ENCODE assay signal across 9 cellular contexts in genomic region chr3:141052570-141053069, GRCh38. TPM values are rescaled to one million over a fixed set of nuclear protein-coding genes. Genes with fewer than 3 reads are reported as not detected.
DNase-seq lines count a peak whose midpoint lies in the region; ATAC-seq, FAIRE-seq and TF ChIP-seq lines count a peak whose summit lies in the region.
"Had no signal": no experiment of that assay in that cellular context is flagged by ENCODE, and none has a peak within 500 bp of the region (broad histone marks: within the 10 kb centered on the region; RNA-seq: fewer than 3 reads in every experiment).

No MANE protein-coding gene starts in this region.

- peak overlapping the region; percentile 68 for H2AFZ ChIP-seq in astrocyte (ENCODE audit: low read depth, low read length)

- intact Hi-C loops in lower lobe of right lung (cut with DNase I): no loop called here

- peak overlapping the region; percentile 86 for H3K4me2 ChIP-seq in astrocyte (ENCODE audit: low read length)

- no peak overlapping the region for H3K27ac ChIP-seq in astrocyte (ENCODE audit: low read depth, low read length)
- no peak overlapping the region for H3K27ac ChIP-seq in lower lobe of right lung

- ATAC-seq in lower lobe of right lung (peak in 1 of 2 donors; percentile 11), HG03025 (IDR thresholded peaks at IDR 0.05; ENCODE audit: low FRiP score, unreplicated experiment) (no peak)

- H3K4me1 ChIP-seq in astrocyte (ENCODE audit: insufficient read depth, low read length) (peaks cover 12% of the 10 kb centered on the region), lower lobe of right lung (peaks cover 6% of the 10 kb centered on the region)

- H3K9me3 Mint-ChIP-seq in activated CD4-positive, alpha-beta T cell treated with anti-CD3 and anti-CD28 coated beads, Interleukin-2, amount 10 ng/mL, durations not matched to agents 7 days and 5 days: no peaks in the 10 kb centered on the region
- H3K9me3 Mint-ChIP-seq in astrocyte (ENCODE audit: unreplicated experiment) (peaks cover 3% of the 10 kb centered on the region), type B pancreatic cell (no peaks in the 10 kb centered on the region)

- H3K4me3 Mint-ChIP-seq in activated CD4-positive, alpha-beta T cell treated with anti-CD3 and anti-CD28 coated beads, Interleukin-2, amount 10 ng/mL, durations not matched to agents 7 days and 5 days: peak overlapping the region; percentile 35
- H3K4me3 Mint-ChIP-seq in astrocyte (ENCODE audit: unreplicated experiment) (peak overlapping the region; percentile 87), type B pancreatic cell (peak overlapping the region; percentile 89)

- H3K36me3 Mint-ChIP-seq in activated CD4-positive, alpha-beta T cell treated with anti-CD3 and anti-CD28 coated beads, Interleukin-2, amount 10 ng/mL, durations not matched to agents 7 days and 5 days (ENCODE audit: low read depth): no peaks in the 10 kb centered on the region
- H3K36me3 Mint-ChIP-seq in astrocyte (ENCODE audit: low read depth, unreplicated experiment) (peaks cover 5% of the 10 kb centered on the region), type B pancreatic cell (peaks cover 9% of the 10 kb centered on the region)

- FAIRE-seq in astrocyte (lab: Jason Lieb, UNC): no peak

- peaks cover 58% of the 10 kb centered on the region for H3K27me3 Mint-ChIP-seq in activated CD4-positive, alpha-beta T cell treated with anti-CD3 and anti-CD28 coated beads, Interleukin-2, amount 10 ng/mL, durations not matched to agents 7 days and 5 days
- peaks cover 67% of the 10 kb centered on the region for H3K27me3 Mint-ChIP-seq in astrocyte (ENCODE audit: low read depth, unreplicated experiment)
- peaks cover 57% of the 10 kb centered on the region for H3K27me3 Mint-ChIP-seq in type B pancreatic cell

- POLR2A ChIA-PET in activated CD4-positive, alpha-beta T cell treated with anti-CD3 and anti-CD28 coated beads, Interleukin-2, amount 10 ng/mL, durations not matched to agents 7 days and 5 days (lab: Charles Lee): no interaction called here

- H3K27me3 ChIP-seq in astrocyte (ENCODE audit: insufficient read depth, low read length) (peaks cover 44% of the 10 kb centered on the region), lower lobe of right lung (ENCODE audit: low read depth) (peaks cover 42% of the 10 kb centered on the region)

- H3K27ac Mint-ChIP-seq in activated CD4-positive, alpha-beta T cell treated with anti-CD3 and anti-CD28 coated beads, Interleukin-2, amount 10 ng/mL, durations not matched to agents 7 days and 5 days: no peak overlapping the region
- H3K27ac Mint-ChIP-seq in astrocyte (ENCODE audit: unreplicated experiment): no peak overlapping the region
- peak overlapping the region; percentile 8 for H3K27ac Mint-ChIP-seq in type B pancreatic cell

- no peaks in the 10 kb centered on the region for H3K9me3 ChIP-seq in astrocyte (ENCODE audit: insufficient read depth, low read depth, low read length)
- H3K9me3 ChIP-seq in lower lobe of right lung: no peaks in the 10 kb centered on the region

- H4K20me1 ChIP-seq in astrocyte (ENCODE audit: insufficient read depth, low read length): no peaks in the 10 kb centered on the region

- H3K4me3 ChIP-seq in astrocyte (ENCODE audit: insufficient read depth, low read depth, low read length): peak overlapping the region; percentile 44
- H3K4me3 ChIP-seq in lower lobe of right lung: peak overlapping the region; percentile 52

- TF ChIP-seq CTCF in astrocyte (IDR thresholded peaks at IDR 0.05; ENCODE audit: insufficient read depth, low read depth, low read length) (no peak), lower lobe of right lung (IDR thresholded peaks at IDR 0.05) (no peak), type B pancreatic cell (conservative IDR thresholded peaks at IDR 0.05) (no peak)

- H3K79me2 ChIP-seq in astrocyte (ENCODE audit: insufficient read depth, low read length): no peaks in the 10 kb centered on the region

- CTCF ChIA-PET in activated CD4-positive, alpha-beta T cell treated with anti-CD3 and anti-CD28 coated beads, Interleukin-2, amount 10 ng/mL, durations not matched to agents 7 days and 5 days (lab: Charles Lee): interaction anchor here (0.9 kb wide), 1 partner anchor 36 kb away, joined by 3 read pairs; no protein-coding TSS in a partner anchor

- H3K4me1 Mint-ChIP-seq in activated CD4-positive, alpha-beta T cell treated with anti-CD3 and anti-CD28 coated beads, Interleukin-2, amount 10 ng/mL, durations not matched to agents 7 days and 5 days: peaks cover 16% of the 10 kb centered on the region
- H3K4me1 Mint-ChIP-seq in astrocyte (ENCODE audit: low read depth, unreplicated experiment) (peaks cover 15% of the 10 kb centered on the region), type B pancreatic cell (ENCODE audit: unreplicated experiment) (peaks cover 42% of the 10 kb centered on the region)

- no peaks in the 10 kb centered on the region for H3K36me3 ChIP-seq in astrocyte (ENCODE audit: insufficient read depth, low read length)
- no peaks in the 10 kb centered on the region for H3K36me3 ChIP-seq in lower lobe of right lung

- no peak overlapping the region for H3K9ac ChIP-seq in astrocyte (ENCODE audit: low read length)

- DNase-seq in activated CD4-positive, alpha-beta T cell treated with anti-CD3 and anti-CD28 coated beads, Interleukin-2, amount 10 ng/mL, durations not matched to agents 7 days and 5 days: no peak
- no peak for DNase-seq in activated CD4-positive, alpha-beta T cell treated with anti-CD3 and anti-CD28 coated beads for 1 hour
- no peak for DNase-seq in astrocyte (ENCODE audit: low read depth)
- DNase-seq in lower lobe of right lung: no peak
- DNase-seq in type B pancreatic cell (ENCODE audit: extremely low spot score, unreplicated experiment): no peak
- no peak for DNase-seq in glomerular visceral epithelial cell (ENCODE audit: extremely low spot score)
- no peak for DNase-seq in ureter (ENCODE audit: low spot score)
- DNase-seq: activated naive CD4-positive, alpha-beta T cell had no signal

RNA-seq across cellular contexts. Expression of gene SPSB4, which starts 1.5 kb away (rescaled TPM):
- not detected for total RNA-seq in activated CD4-positive, alpha-beta T cell treated with anti-CD3 and anti-CD28 coated beads, Interleukin-2, amount 10 ng/mL, durations not matched to agents 7 days and 5 days
- 0.94 and 2.2 TPM in 2 replicates for total RNA-seq in astrocyte
- total RNA-seq in lower lobe of right lung: 0.80 TPM
- 4.7 and 23.8 TPM in 2 replicates for total RNA-seq in type B pancreatic cell (ENCODE audit: low replicate concordance)
- 0.47 TPM for total RNA-seq in ureter

Comparison
In these comparisons a context has a peak if more than half of its experiments do, and no peak if none do; other contexts are left out.
1. H3K4me3 Mint-ChIP-seq: peak in every context shown above with its lines; median percentile 89 in type B pancreatic cell; 87 in astrocyte; 35 in activated CD4-positive, alpha-beta T cell treated with anti-CD3 and anti-CD28 coated beads, Interleukin-2, amount 10 ng/mL, durations not matched to agents 7 days and 5 days.